Comparison of ENCODE assay signal across 17 cellular contexts in the genomic region with DNA sequence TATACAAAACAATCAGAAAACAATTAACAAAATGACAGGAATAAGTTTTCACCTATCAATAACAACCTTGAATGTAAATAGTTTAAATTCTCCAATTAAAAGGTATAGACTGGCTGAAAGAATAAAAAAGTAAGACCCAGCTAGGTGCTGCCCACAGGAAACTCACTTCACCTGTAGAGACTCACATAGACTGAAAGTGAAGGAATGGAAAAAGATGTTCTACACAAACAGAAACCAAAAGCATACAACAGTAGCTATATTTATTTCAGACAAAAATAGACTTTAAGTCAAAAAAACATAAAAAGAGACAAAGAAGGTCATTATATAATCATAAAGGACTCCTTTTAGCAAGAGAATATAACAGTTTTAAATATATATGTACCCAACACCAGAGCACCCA.
A peak's percentile ranks its signal among the peaks of the same experiment; 100 is the strongest.
DNase-seq lines count a peak whose midpoint lies in the region; ATAC-seq, FAIRE-seq and TF ChIP-seq lines count a peak whose summit lies in the region.
"Had no signal": no experiment of that assay in that cellular context is flagged by ENCODE, and none has a peak within 500 bp of the region (broad histone marks: within the 10 kb centered on the region; RNA-seq: fewer than 3 reads in every experiment).

No MANE protein-coding gene starts in this region.

- no peak overlapping the region for H3K4me3 Mint-ChIP-seq in activated CD4-positive, alpha-beta T cell treated with anti-CD3 and anti-CD28 coated beads, Interleukin-2, amount 10 ng/mL, durations not matched to agents 24 days and 14 days
- H3K4me3 Mint-ChIP-seq in activated naive CD8-positive, alpha-beta T cell treated with anti-CD3 and anti-CD28 coated beads, Interleukin-2, amount 10 ng/mL, durations not matched to agents 7 days and 5 days, result no peak overlapping the region
- no peak overlapping the region for H3K4me3 Mint-ChIP-seq in activated T-cell treated with anti-CD3 and anti-CD28 coated beads, Interleukin-2, amount 50 U/mL, for 72 hours

- intact Hi-C loops in activated CD4-positive, alpha-beta T cell treated with anti-CD3 and anti-CD28 coated beads, Interleukin-2, amount 10 ng/mL, durations not matched to agents 24 days and 14 days (cut with micrococcal nuclease), result no loop called here

- TF ChIP-seq POLR2A in H54 (IDR thresholded peaks at IDR 0.05; ENCODE audit: low read depth, low read length), result no peak

- peak overlapping the region; percentile 25 for H3K27ac Mint-ChIP-seq in activated CD4-positive, alpha-beta T cell treated with anti-CD3 and anti-CD28 coated beads, Interleukin-2, amount 10 ng/mL, durations not matched to agents 24 days and 14 days
- H3K27ac Mint-ChIP-seq in activated naive CD8-positive, alpha-beta T cell treated with anti-CD3 and anti-CD28 coated beads, Interleukin-2, amount 10 ng/mL, durations not matched to agents 7 days and 5 days, result no peak overlapping the region
- no peak overlapping the region for H3K27ac Mint-ChIP-seq in activated T-cell treated with anti-CD3 and anti-CD28 coated beads, Interleukin-2, amount 50 U/mL, for 72 hours

- peaks cover 2% of the 10 kb centered on the region for H3K36me3 Mint-ChIP-seq in activated CD4-positive, alpha-beta T cell treated with anti-CD3 and anti-CD28 coated beads, Interleukin-2, amount 10 ng/mL, durations not matched to agents 24 days and 14 days (ENCODE audit: low read depth)
- peaks cover 9% of the 10 kb centered on the region for H3K36me3 Mint-ChIP-seq in activated naive CD8-positive, alpha-beta T cell treated with anti-CD3 and anti-CD28 coated beads, Interleukin-2, amount 10 ng/mL, durations not matched to agents 7 days and 5 days
- H3K36me3 Mint-ChIP-seq in activated T-cell treated with anti-CD3 and anti-CD28 coated beads, Interleukin-2, amount 50 U/mL, for 72 hours (ENCODE audit: insufficient read depth in 2 of 2), result peaks cover 2 to 5% of the 10 kb centered on the region in 2 donors

- H3K9me3 Mint-ChIP-seq in activated CD4-positive, alpha-beta T cell treated with anti-CD3 and anti-CD28 coated beads, Interleukin-2, amount 10 ng/mL, durations not matched to agents 24 days and 14 days, result peaks cover 4% of the 10 kb centered on the region
- H3K9me3 Mint-ChIP-seq in activated naive CD8-positive, alpha-beta T cell treated with anti-CD3 and anti-CD28 coated beads, Interleukin-2, amount 10 ng/mL, durations not matched to agents 7 days and 5 days, result peaks cover 1% of the 10 kb centered on the region
- H3K9me3 Mint-ChIP-seq in activated T-cell treated with anti-CD3 and anti-CD28 coated beads, Interleukin-2, amount 50 U/mL, for 72 hours, result peaks cover 0 to 3% of the 10 kb centered on the region in 2 donors

- no peak for FAIRE-seq in H54 (lab: Jason Lieb, UNC)
- FAIRE-seq: G401.6, pancreas, TTC549 had no signal

- no peak for DNase-seq in activated CD4-positive, alpha-beta T cell treated with anti-CD3 and anti-CD28 coated beads, Interleukin-2, amount 10 ng/mL, durations not matched to agents 24 days and 14 days
- DNase-seq in activated CD4-positive, alpha-beta T cell treated with anti-CD3 and anti-CD28 coated beads for 1 hour, result no peak
- DNase-seq in activated naive CD8-positive, alpha-beta T cell treated with anti-CD3 and anti-CD28 coated beads, Interleukin-2, amount 10 ng/mL, durations not matched to agents 7 days and 5 days, result no peak
- no peak for DNase-seq in activated T-cell treated with anti-CD3 and anti-CD28 coated beads, Interleukin-2, amount 50 U/mL, for 72 hours
- DNase-seq in HT-29 (ENCODE audit: low spot score), result no peak
- DNase-seq in H54 (ENCODE audit: insufficient read length, low spot score), result no peak
- DNase-seq: 8988T; erythroblast; head of caudate nucleus; NCI-H2171 treated with DMSO at 0.1 percent for 48 hours; pancreas; SIG-M5; stimulated activated CD4-positive, alpha-beta T cell treated with anti-CD3 and anti-CD28 coated beads, Interleukin-12 subunit alpha, Interleukin-12 subunit beta, amount 100 ng/mL, for 4 hours had no signal

- no peaks in the 10 kb centered on the region for H3K27me3 Mint-ChIP-seq in activated CD4-positive, alpha-beta T cell treated with anti-CD3 and anti-CD28 coated beads, Interleukin-2, amount 10 ng/mL, durations not matched to agents 24 days and 14 days
- H3K27me3 Mint-ChIP-seq in activated naive CD8-positive, alpha-beta T cell treated with anti-CD3 and anti-CD28 coated beads, Interleukin-2, amount 10 ng/mL, durations not matched to agents 7 days and 5 days, result no peaks in the 10 kb centered on the region
- H3K27me3 Mint-ChIP-seq in activated T-cell treated with anti-CD3 and anti-CD28 coated beads, Interleukin-2, amount 50 U/mL, for 72 hours (ENCODE audit: low read depth), result no peaks in the 10 kb centered on the region

- H3K4me1 Mint-ChIP-seq in activated CD4-positive, alpha-beta T cell treated with anti-CD3 and anti-CD28 coated beads, Interleukin-2, amount 10 ng/mL, durations not matched to agents 24 days and 14 days, result peaks cover 9% of the 10 kb centered on the region
- peaks cover 10% of the 10 kb centered on the region for H3K4me1 Mint-ChIP-seq in activated naive CD8-positive, alpha-beta T cell treated with anti-CD3 and anti-CD28 coated beads, Interleukin-2, amount 10 ng/mL, durations not matched to agents 7 days and 5 days
- H3K4me1 Mint-ChIP-seq in activated T-cell treated with anti-CD3 and anti-CD28 coated beads, Interleukin-2, amount 50 U/mL, for 72 hours (ENCODE audit: low read depth), result peaks cover 9% of the 10 kb centered on the region

- POLR2A ChIA-PET in activated naive CD8-positive, alpha-beta T cell treated with anti-CD3 and anti-CD28 coated beads, Interleukin-2, amount 10 ng/mL, durations not matched to agents 7 days and 5 days (lab: Charles Lee), result no interaction called here

- ATAC-seq in GM21576 (IDR thresholded peaks at IDR 0.05; ENCODE audit: unreplicated experiment) (peak; percentile 94), HG03103 (IDR thresholded peaks at IDR 0.05; ENCODE audit: low read depth, unreplicated experiment) (peak; percentile 70)
- peak; percentile 47 for ATAC-seq in activated naive CD8-positive, alpha-beta T cell treated with anti-CD3 and anti-CD28 coated beads, Interleukin-2, amount 10 ng/mL, durations not matched to agents 7 days and 5 days (ENCODE audit: low read depth)
- no peak for ATAC-seq in activated T-cell treated with anti-CD3 and anti-CD28 coated beads, Interleukin-2, amount 50 U/mL, for 72 hours (replicated peaks in 1 of 2)
- ATAC-seq: pancreas had no signal

Comparison
In these comparisons a context has a peak if more than half of its experiments do, and no peak if none do; other contexts are left out.
1. ATAC-seq: peak in GM21576 (single experiment), HG03103 (single experiment) and activated naive CD8-positive, alpha-beta T cell treated with anti-CD3 and anti-CD28 coated beads, Interleukin-2, amount 10 ng/mL, durations not matched to agents 7 days and 5 days (single experiment); none in activated T-cell treated with anti-CD3 and anti-CD28 coated beads, Interleukin-2, amount 50 U/mL, for 72 hours (0 of 2).